ENCODE assay signal across 33 cellular contexts in the genomic region with DNA sequence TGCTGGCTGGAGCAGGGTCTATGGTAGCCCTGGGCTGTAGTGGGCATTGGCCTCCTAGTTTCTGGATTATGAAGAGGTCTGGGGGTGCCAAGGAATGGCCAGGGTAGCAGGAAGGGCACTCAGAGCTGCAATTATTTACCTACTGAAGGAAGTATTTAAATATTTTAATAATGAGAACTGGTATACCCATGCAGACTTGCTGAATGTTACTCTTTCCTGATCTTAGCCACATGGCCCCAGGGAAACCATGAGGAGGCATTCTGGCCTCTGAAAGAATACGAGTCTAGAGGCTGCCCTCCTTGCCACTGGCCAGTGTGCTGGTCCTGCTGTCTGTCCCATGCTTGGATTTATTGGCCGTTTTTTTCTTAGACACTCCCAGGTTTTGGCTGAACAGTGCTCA.
"Had no signal": no experiment of that assay in that cellular context is flagged by ENCODE, and none has a peak within 500 bp of the region (broad histone marks: within the 10 kb centered on the region; RNA-seq: fewer than 3 reads in every experiment).

No MANE protein-coding gene starts in this region.

- H3K27me3 ChIP-seq: adrenal gland, body of pancreas, brain microvascular endothelial cell, breast epithelium had no signal

- H3K27ac ChIP-seq: adrenal gland, body of pancreas, brain microvascular endothelial cell, breast epithelium had no signal

- DNase-seq: activated B cell treated with CpG ODN at 0.5 μM for 24 hours; activated CD4-positive, alpha-beta memory T cell treated with anti-CD3 and anti-CD28 coated beads for 36 hours; activated CD4-positive, alpha-beta T cell treated with anti-CD3 and anti-CD28 coated beads for 4 hours; activated CD4-positive, alpha-beta T cell treated with anti-CD3 and anti-CD28 coated beads, Interleukin-2, amount 10 ng/mL, durations not matched to agents 24 days and 14 days; activated CD4-positive, alpha-beta T cell treated with anti-CD3 and anti-CD28 coated beads, Interleukin-2, amount 50 U/mL, for 1 hour; activated CD4-positive, alpha-beta T cell treated with anti-CD3 and anti-CD28 coated beads, Interleukin-2, amount 50 U/mL, for 4 hours; activated CD4-positive, CD25-positive, alpha-beta regulatory T cell treated with anti-CD3 and anti-CD28 coated beads, Interleukin-2, amount 50 U/mL, for 72 hours; activated CD8-positive, alpha-beta memory T cell treated with anti-CD3 and anti-CD28 coated beads, Interleukin-2, amount 50 U/mL, for 4 hours; activated CD8-positive, alpha-beta T cell treated with anti-CD3 and anti-CD28 coated beads for 36 hours; activated effector memory CD4-positive, alpha-beta T cell treated with anti-CD3 and anti-CD28 coated beads, Interleukin-2, amount 50 U/mL, for 16 hours; activated gamma-delta T cell treated with Interleukin-2 at 50 U/mL for 16 hours; activated naive CD4-positive, alpha-beta T cell; activated naive CD4-positive, alpha-beta T cell treated with anti-CD3 and anti-CD28 coated beads for 36 hours; activated naive CD4-positive, alpha-beta T cell treated with anti-CD3 and anti-CD28 coated beads, Interleukin-2, amount 50 U/mL, for 16 hours; activated naive CD8-positive, alpha-beta T cell treated with anti-CD3 and anti-CD28 coated beads for 36 hours; activated T-cell treated with anti-CD3 and anti-CD28 coated beads for 4 hours; activated T-cell treated with anti-CD3 and anti-CD28 coated beads, Interleukin-2, amount 50 U/mL, for 1 hour; activated T-cell treated with anti-CD3 and anti-CD28 coated beads, Interleukin-2, amount 50 U/mL, for 4 hours; activated T-cell treated with anti-CD3 and anti-CD28 coated beads, Interleukin-2, amount 50 U/mL, for 72 hours; adrenal gland; amniotic stem cell; aorta; body of pancreas; brain microvascular endothelial cell; central memory CD4-positive, alpha-beta T cell; T-helper 1 cell; T-helper 2 cell; T-helper 9 cell had no signal

- H3K4me3 ChIP-seq: adrenal gland, body of pancreas, breast epithelium had no signal

- ATAC-seq: activated CD8-positive, alpha-beta T cell treated with anti-CD3 and anti-CD28 coated beads for 36 hours; activated naive CD4-positive, alpha-beta T cell treated with anti-CD3 and anti-CD28 coated beads, Interleukin-2, amount 50 U/mL, for 72 hours; activated T-cell treated with anti-CD3 and anti-CD28 coated beads, Interleukin-2, amount 50 U/mL, for 4 hours; activated T-cell treated with anti-CD3 and anti-CD28 coated beads, Interleukin-2, amount 50 U/mL, for 72 hours; activated T-helper 17 cell treated with anti-CD3 and anti-CD28 coated beads, Interleukin-2, amount 50 U/mL, for 72 hours; body of pancreas had no signal

- H3K9me3 ChIP-seq: adrenal gland, body of pancreas, breast epithelium had no signal

- H3K36me3 ChIP-seq: adrenal gland, brain microvascular endothelial cell, breast epithelium had no signal

- FAIRE-seq: astrocyte, TTC549 had no signal
